1 cellular context compared by ENCODE assay signal in genomic region chr1:52056937-52057231, GRCh38.
TF ChIP-seq lines count a peak whose summit lies in the region.

No MANE protein-coding gene starts in this region.

TF ChIP-seq in GM12878, 131 proteins besides CTCF, POLR2A, EP300 and RAD21 (continued from another document and continues in another):
- TF ChIP-seq NR2C2 (IDR thresholded peaks at IDR 0.05; ENCODE audit: borderline replicate concordance, control insufficient read depth, insufficient read length, low read depth) (no peak), CEBPZ (IDR thresholded peaks at IDR 0.05; ENCODE audit: low read depth, low read length) (no peak), PKNOX1 (IDR thresholded peaks at IDR 0.05) (no peak), CHD4 (IDR thresholded peaks at IDR 0.05) (no peak), BCL3 (IDR thresholded peaks at IDR 0.05; ENCODE audit: borderline replicate concordance, insufficient read depth, low read depth, low read length, poor library complexity, severe bottlenecking) (no peak), FOXK2 (IDR thresholded peaks at IDR 0.05) (no peak), BCL11A (IDR thresholded peaks at IDR 0.05; ENCODE audit: low read depth, low read length) (no peak), TARDBP (IDR thresholded peaks at IDR 0.05; ENCODE audit: borderline replicate concordance) (no peak), ZBTB11 (CRISPR knock-in tag; IDR thresholded peaks at IDR 0.05) (no peak), HDGF (IDR thresholded peaks at IDR 0.05) (no peak), RELA (IDR thresholded peaks at IDR 0.05; ENCODE audit: borderline replicate concordance, partially characterized antibody) (no peak), RUNX3 (IDR thresholded peaks at IDR 0.05; ENCODE audit: low read length) (peak; percentile 92), TCF3 (IDR thresholded peaks at IDR 0.05; ENCODE audit: borderline replicate concordance, insufficient read depth, low read depth, low read length) (no peak), CREB1 (IDR thresholded peaks at IDR 0.05; ENCODE audit: low read depth) (no peak), HDAC6 (IDR thresholded peaks at IDR 0.05; ENCODE audit: unreplicated experiment) (no peak), MYC (IDR thresholded peaks at IDR 0.05; ENCODE audit: insufficient read depth, insufficient read length, insufficient replicate concordance, low read length, severe bottlenecking) (no peak), KLF5 (IDR thresholded peaks at IDR 0.05; ENCODE audit: partially characterized antibody) (no peak), CREM (IDR thresholded peaks at IDR 0.05; ENCODE audit: low read depth) (no peak), STAT3 (IDR thresholded peaks at IDR 0.05; ENCODE audit: low read depth, low read length) (no peak), SKIL (IDR thresholded peaks at IDR 0.05; ENCODE audit: low read depth, poor library complexity, severe bottlenecking) (no peak), STAT1 (conservative IDR thresholded peaks at IDR 0.05) (no peak), USF2 (IDR thresholded peaks at IDR 0.05; ENCODE audit: borderline replicate concordance, low read depth, low read length) (no peak), ZNF274 (IDR thresholded peaks at IDR 0.05; ENCODE audit: insufficient read depth, insufficient read length) (no peak), RELB (IDR thresholded peaks at IDR 0.05; ENCODE audit: low read depth) (peak; percentile 50; the same call in 1 of the 2 replicates), EED (IDR thresholded peaks at IDR 0.05; ENCODE audit: low read depth) (no peak), SREBF1 (IDR thresholded peaks at IDR 0.05; ENCODE audit: low read length) (no peak), SMAD1 (IDR thresholded peaks at IDR 0.05; ENCODE audit: low read depth, partially characterized antibody) (no peak), IRF4 (IDR thresholded peaks at IDR 0.05; ENCODE audit: low read depth, low read length) (no peak), ZBTB4 (CRISPR knock-in tag; IDR thresholded peaks at IDR 0.05) (no peak), DPF2 (IDR thresholded peaks at IDR 0.05) (no peak), POLR2AphosphoS2 (IDR thresholded peaks at IDR 0.05; ENCODE audit: low read depth, low read length) (peak; percentile 25; the same call in 1 of the 2 replicates), SIN3A (IDR thresholded peaks at IDR 0.05; ENCODE audit: low read depth, low read length) (0 out of 2 replicates have a peak, but pooled peaks have one; percentile 32), ETV6 (conservative IDR thresholded peaks at IDR 0.05 in 1 of 2, IDR thresholded peaks at IDR 0.05 in 1 of 2; ENCODE audit: borderline replicate concordance in 1 of 2, low read depth in 1 of 2) (no peak), RCOR1 (conservative IDR thresholded peaks at IDR 0.05; ENCODE audit: low read depth, low read length) (no peak), SMC3 (IDR thresholded peaks at IDR 0.05; ENCODE audit: borderline replicate concordance, low read length) (no peak), ZNF687 (IDR thresholded peaks at IDR 0.05) (no peak), POLR2AphosphoS5 (IDR thresholded peaks at IDR 0.05; ENCODE audit: low read length) (no peak), ATF7 (IDR thresholded peaks at IDR 0.05; ENCODE audit: low read depth) (peak; percentile 51; the same call in 1 of the 2 replicates), WRNIP1 (IDR thresholded peaks at IDR 0.05; ENCODE audit: borderline replicate concordance, low read depth, low read length) (no peak), ZNF207 (IDR thresholded peaks at IDR 0.05; ENCODE audit: borderline replicate concordance) (no peak)
